In the genomic region with DNA sequence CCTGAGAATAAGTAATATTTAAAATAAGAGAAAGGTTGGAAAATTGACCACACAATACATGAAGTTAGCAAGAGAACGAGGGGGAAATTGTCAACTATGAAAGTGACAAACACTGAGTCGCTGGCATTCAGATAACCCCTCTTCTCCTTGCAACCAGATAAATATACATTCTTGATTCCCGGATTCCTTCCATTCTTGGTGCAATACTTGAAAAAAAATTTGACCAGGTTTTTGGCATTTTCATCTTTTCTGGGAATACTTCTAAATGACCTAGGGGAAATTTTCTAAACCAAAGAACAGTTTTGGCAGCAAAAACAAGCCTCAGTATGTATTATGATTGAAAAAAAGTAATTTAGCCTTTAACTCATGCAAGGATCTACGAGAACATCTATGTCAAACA, we compare ENCODE assay signal across 2 cellular contexts.
TF ChIP-seq lines count a peak whose summit lies in the region.

No MANE protein-coding gene starts in this region.

TF ChIP-seq in SK-N-SH, 30 proteins besides CTCF, POLR2A, EP300 and RAD21:
- TF ChIP-seq ELF1 (IDR thresholded peaks at IDR 0.05), result no peak
- TF ChIP-seq GATA2 (CRISPR knock-in tag; IDR thresholded peaks at IDR 0.05), result no peak
- TF ChIP-seq FOXJ3 (CRISPR knock-in tag; IDR thresholded peaks at IDR 0.05), result no peak
- no peak for TF ChIP-seq GABPA (IDR thresholded peaks at IDR 0.05; ENCODE audit: low read depth)
- no peak for TF ChIP-seq POLR2AphosphoS5 (IDR thresholded peaks at IDR 0.05; ENCODE audit: low read depth, low read length)
- no peak for TF ChIP-seq JUND (IDR thresholded peaks at IDR 0.05)
- no peak for TF ChIP-seq NRF1 (IDR thresholded peaks at IDR 0.05; ENCODE audit: low read depth, low read length)
- TF ChIP-seq, protein P1, sequence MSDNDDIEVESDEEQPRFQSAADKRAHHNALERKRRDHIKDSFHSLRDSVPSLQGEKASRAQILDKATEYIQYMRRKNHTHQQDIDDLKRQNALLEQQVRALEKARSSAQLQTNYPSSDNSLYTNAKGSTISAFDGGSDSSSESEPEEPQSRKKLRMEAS (IDR thresholded peaks at IDR 0.05; ENCODE audit: low read depth), result no peak
- TF ChIP-seq RCOR1 (IDR thresholded peaks at IDR 0.05; ENCODE audit: low read length), result no peak
- no peak for TF ChIP-seq FOSL2 (IDR thresholded peaks at IDR 0.05; ENCODE audit: borderline replicate concordance, low read depth)
- TF ChIP-seq NFIC (IDR thresholded peaks at IDR 0.05; ENCODE audit: borderline replicate concordance), result no peak
- TF ChIP-seq, protein P2, sequence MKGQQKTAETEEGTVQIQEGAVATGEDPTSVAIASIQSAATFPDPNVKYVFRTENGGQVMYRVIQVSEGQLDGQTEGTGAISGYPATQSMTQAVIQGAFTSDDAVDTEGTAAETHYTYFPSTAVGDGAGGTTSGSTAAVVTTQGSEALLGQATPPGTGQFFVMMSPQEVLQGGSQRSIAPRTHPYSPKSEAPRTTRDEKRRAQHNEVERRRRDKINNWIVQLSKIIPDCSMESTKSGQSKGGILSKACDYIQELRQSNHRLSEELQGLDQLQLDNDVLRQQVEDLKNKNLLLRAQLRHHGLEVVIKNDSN (IDR thresholded peaks at IDR 0.05; ENCODE audit: borderline replicate concordance, low read depth), result no peak
- TF ChIP-seq, protein P3, sequence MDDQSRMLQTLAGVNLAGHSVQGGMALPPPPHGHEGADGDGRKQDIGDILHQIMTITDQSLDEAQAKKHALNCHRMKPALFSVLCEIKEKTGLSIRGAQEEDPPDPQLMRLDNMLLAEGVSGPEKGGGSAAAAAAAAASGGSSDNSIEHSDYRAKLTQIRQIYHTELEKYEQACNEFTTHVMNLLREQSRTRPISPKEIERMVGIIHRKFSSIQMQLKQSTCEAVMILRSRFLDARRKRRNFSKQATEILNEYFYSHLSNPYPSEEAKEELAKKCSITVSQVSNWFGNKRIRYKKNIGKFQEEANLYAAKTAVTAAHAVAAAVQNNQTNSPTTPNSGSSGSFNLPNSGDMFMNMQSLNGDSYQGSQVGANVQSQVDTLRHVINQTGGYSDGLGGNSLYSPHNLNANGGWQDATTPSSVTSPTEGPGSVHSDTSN (IDR thresholded peaks at IDR 0.05), result no peak
- TF ChIP-seq, protein P4, sequence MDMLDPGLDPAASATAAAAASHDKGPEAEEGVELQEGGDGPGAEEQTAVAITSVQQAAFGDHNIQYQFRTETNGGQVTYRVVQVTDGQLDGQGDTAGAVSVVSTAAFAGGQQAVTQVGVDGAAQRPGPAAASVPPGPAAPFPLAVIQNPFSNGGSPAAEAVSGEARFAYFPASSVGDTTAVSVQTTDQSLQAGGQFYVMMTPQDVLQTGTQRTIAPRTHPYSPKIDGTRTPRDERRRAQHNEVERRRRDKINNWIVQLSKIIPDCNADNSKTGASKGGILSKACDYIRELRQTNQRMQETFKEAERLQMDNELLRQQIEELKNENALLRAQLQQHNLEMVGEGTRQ (IDR thresholded peaks at IDR 0.05; ENCODE audit: borderline replicate concordance, low read depth, low read length), result no peak
- TF ChIP-seq RXRA (IDR thresholded peaks at IDR 0.05; ENCODE audit: borderline replicate concordance, low read depth), result no peak
- TF ChIP-seq EZH2phosphoT487 (IDR thresholded peaks at IDR 0.05; ENCODE audit: borderline replicate concordance, low read depth), result no peak
- TF ChIP-seq, protein P5, sequence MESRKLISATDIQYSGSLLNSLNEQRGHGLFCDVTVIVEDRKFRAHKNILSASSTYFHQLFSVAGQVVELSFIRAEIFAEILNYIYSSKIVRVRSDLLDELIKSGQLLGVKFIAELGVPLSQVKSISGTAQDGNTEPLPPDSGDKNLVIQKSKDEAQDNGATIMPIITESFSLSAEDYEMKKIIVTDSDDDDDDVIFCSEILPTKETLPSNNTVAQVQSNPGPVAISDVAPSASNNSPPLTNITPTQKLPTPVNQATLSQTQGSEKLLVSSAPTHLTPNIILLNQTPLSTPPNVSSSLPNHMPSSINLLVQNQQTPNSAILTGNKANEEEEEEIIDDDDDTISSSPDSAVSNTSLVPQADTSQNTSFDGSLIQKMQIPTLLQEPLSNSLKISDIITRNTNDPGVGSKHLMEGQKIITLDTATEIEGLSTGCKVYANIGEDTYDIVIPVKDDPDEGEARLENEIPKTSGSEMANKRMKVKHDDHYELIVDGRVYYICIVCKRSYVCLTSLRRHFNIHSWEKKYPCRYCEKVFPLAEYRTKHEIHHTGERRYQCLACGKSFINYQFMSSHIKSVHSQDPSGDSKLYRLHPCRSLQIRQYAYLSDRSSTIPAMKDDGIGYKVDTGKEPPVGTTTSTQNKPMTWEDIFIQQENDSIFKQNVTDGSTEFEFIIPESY (IDR thresholded peaks at IDR 0.05; ENCODE audit: borderline replicate concordance, low read depth), result no peak

TF ChIP-seq in SK-N-SH treated with all-trans-retinoic acid at 6 μM for 48 hours, 23 proteins besides CTCF, POLR2A, EP300 and RAD21:
- TF ChIP-seq TOX (CRISPR knock-in tag; IDR thresholded peaks at IDR 0.05; ENCODE audit: borderline replicate concordance) (no peak), GLIS3 (CRISPR knock-in tag; IDR thresholded peaks at IDR 0.05) (no peak), ZFP30 (CRISPR knock-in tag; IDR thresholded peaks at IDR 0.05) (no peak), BACH2 (CRISPR knock-in tag; IDR thresholded peaks at IDR 0.05; ENCODE audit: borderline replicate concordance) (no peak), SNAI2 (CRISPR knock-in tag; IDR thresholded peaks at IDR 0.05) (no peak), OSR1 (CRISPR knock-in tag; IDR thresholded peaks at IDR 0.05) (no peak), CSDC2 (CRISPR knock-in tag; IDR thresholded peaks at IDR 0.05) (no peak), ZNF70 (CRISPR knock-in tag; IDR thresholded peaks at IDR 0.05) (no peak)
- TF ChIP-seq, protein P6, sequence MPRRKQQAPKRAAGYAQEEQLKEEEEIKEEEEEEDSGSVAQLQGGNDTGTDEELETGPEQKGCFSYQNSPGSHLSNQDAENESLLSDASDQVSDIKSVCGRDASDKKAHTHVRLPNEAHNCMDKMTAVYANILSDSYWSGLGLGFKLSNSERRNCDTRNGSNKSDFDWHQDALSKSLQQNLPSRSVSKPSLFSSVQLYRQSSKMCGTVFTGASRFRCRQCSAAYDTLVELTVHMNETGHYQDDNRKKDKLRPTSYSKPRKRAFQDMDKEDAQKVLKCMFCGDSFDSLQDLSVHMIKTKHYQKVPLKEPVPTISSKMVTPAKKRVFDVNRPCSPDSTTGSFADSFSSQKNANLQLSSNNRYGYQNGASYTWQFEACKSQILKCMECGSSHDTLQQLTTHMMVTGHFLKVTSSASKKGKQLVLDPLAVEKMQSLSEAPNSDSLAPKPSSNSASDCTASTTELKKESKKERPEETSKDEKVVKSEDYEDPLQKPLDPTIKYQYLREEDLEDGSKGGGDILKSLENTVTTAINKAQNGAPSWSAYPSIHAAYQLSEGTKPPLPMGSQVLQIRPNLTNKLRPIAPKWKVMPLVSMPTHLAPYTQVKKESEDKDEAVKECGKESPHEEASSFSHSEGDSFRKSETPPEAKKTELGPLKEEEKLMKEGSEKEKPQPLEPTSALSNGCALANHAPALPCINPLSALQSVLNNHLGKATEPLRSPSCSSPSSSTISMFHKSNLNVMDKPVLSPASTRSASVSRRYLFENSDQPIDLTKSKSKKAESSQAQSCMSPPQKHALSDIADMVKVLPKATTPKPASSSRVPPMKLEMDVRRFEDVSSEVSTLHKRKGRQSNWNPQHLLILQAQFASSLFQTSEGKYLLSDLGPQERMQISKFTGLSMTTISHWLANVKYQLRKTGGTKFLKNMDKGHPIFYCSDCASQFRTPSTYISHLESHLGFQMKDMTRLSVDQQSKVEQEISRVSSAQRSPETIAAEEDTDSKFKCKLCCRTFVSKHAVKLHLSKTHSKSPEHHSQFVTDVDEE (CRISPR knock-in tag; IDR thresholded peaks at IDR 0.05), result no peak
- TF ChIP-seq, protein P7, sequence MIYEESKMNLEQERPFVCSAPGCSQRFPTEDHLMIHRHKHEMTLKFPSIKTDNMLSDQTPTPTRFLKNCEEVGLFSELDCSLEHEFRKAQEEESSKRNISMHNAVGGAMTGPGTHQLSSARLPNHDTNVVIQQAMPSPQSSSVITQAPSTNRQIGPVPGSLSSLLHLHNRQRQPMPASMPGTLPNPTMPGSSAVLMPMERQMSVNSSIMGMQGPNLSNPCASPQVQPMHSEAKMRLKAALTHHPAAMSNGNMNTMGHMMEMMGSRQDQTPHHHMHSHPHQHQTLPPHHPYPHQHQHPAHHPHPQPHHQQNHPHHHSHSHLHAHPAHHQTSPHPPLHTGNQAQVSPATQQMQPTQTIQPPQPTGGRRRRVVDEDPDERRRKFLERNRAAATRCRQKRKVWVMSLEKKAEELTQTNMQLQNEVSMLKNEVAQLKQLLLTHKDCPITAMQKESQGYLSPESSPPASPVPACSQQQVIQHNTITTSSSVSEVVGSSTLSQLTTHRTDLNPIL (CRISPR knock-in tag; IDR thresholded peaks at IDR 0.05; ENCODE audit: low read depth), result no peak
- TF ChIP-seq, protein P8, sequence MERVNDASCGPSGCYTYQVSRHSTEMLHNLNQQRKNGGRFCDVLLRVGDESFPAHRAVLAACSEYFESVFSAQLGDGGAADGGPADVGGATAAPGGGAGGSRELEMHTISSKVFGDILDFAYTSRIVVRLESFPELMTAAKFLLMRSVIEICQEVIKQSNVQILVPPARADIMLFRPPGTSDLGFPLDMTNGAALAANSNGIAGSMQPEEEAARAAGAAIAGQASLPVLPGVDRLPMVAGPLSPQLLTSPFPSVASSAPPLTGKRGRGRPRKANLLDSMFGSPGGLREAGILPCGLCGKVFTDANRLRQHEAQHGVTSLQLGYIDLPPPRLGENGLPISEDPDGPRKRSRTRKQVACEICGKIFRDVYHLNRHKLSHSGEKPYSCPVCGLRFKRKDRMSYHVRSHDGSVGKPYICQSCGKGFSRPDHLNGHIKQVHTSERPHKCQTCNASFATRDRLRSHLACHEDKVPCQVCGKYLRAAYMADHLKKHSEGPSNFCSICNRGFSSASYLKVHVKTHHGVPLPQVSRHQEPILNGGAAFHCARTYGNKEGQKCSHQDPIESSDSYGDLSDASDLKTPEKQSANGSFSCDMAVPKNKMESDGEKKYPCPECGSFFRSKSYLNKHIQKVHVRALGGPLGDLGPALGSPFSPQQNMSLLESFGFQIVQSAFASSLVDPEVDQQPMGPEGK (CRISPR knock-in tag; IDR thresholded peaks at IDR 0.05; ENCODE audit: borderline replicate concordance), result no peak
- TF ChIP-seq, protein P9, sequence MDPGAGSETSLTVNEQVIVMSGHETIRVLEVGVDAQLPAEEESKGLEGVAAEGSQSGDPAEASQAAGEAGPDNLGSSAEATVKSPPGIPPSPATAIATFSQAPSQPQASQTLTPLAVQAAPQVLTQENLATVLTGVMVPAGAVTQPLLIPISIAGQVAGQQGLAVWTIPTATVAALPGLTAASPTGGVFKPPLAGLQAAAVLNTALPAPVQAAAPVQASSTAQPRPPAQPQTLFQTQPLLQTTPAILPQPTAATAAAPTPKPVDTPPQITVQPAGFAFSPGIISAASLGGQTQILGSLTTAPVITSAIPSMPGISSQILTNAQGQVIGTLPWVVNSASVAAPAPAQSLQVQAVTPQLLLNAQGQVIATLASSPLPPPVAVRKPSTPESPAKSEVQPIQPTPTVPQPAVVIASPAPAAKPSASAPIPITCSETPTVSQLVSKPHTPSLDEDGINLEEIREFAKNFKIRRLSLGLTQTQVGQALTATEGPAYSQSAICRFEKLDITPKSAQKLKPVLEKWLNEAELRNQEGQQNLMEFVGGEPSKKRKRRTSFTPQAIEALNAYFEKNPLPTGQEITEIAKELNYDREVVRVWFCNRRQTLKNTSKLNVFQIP (CRISPR knock-in tag; IDR thresholded peaks at IDR 0.05; ENCODE audit: borderline replicate concordance, low read depth), result no peak
